ENCODE assay signal across 1 cellular context in the genomic region with DNA sequence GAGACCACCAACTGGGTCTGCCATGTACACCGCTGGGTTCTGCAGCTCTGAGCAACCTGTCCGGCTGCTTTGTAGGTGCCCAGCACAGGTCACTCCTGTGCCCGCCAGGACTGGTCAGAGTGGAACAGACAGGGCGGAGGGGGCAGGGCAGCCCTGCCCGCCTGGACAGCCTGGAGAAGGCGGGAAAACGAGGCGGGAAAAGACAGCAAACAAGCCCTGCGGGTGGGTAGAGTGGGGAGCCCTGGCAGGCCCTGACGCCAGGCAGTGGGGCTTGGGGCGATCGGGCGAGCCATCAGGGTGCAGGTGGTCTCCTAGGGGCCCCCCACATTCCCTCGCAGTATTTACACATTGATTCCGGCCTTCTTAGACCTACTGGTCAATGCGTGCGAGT.
TF ChIP-seq lines count a peak whose summit lies in the region.

No MANE protein-coding gene starts in this region.

TF ChIP-seq in HepG2, 621 proteins besides CTCF, POLR2A, EP300 and RAD21 (continued from another document and continues in another):
- TF ChIP-seq AHDC1 (CRISPR knock-in tag; IDR thresholded peaks at IDR 0.05; ENCODE audit: borderline replicate concordance), result no peak
- TF ChIP-seq REPIN1 (CRISPR knock-in tag; IDR thresholded peaks at IDR 0.05; ENCODE audit: borderline replicate concordance, low read depth), result no peak
- TF ChIP-seq ZNF652 (CRISPR knock-in tag; IDR thresholded peaks at IDR 0.05; ENCODE audit: borderline replicate concordance, low read depth), result no peak
- no peak for TF ChIP-seq ZNF335 (CRISPR knock-in tag; IDR thresholded peaks at IDR 0.05)
- TF ChIP-seq NCOA1 (CRISPR knock-in tag; IDR thresholded peaks at IDR 0.05), result no peak
- TF ChIP-seq, protein P1, sequence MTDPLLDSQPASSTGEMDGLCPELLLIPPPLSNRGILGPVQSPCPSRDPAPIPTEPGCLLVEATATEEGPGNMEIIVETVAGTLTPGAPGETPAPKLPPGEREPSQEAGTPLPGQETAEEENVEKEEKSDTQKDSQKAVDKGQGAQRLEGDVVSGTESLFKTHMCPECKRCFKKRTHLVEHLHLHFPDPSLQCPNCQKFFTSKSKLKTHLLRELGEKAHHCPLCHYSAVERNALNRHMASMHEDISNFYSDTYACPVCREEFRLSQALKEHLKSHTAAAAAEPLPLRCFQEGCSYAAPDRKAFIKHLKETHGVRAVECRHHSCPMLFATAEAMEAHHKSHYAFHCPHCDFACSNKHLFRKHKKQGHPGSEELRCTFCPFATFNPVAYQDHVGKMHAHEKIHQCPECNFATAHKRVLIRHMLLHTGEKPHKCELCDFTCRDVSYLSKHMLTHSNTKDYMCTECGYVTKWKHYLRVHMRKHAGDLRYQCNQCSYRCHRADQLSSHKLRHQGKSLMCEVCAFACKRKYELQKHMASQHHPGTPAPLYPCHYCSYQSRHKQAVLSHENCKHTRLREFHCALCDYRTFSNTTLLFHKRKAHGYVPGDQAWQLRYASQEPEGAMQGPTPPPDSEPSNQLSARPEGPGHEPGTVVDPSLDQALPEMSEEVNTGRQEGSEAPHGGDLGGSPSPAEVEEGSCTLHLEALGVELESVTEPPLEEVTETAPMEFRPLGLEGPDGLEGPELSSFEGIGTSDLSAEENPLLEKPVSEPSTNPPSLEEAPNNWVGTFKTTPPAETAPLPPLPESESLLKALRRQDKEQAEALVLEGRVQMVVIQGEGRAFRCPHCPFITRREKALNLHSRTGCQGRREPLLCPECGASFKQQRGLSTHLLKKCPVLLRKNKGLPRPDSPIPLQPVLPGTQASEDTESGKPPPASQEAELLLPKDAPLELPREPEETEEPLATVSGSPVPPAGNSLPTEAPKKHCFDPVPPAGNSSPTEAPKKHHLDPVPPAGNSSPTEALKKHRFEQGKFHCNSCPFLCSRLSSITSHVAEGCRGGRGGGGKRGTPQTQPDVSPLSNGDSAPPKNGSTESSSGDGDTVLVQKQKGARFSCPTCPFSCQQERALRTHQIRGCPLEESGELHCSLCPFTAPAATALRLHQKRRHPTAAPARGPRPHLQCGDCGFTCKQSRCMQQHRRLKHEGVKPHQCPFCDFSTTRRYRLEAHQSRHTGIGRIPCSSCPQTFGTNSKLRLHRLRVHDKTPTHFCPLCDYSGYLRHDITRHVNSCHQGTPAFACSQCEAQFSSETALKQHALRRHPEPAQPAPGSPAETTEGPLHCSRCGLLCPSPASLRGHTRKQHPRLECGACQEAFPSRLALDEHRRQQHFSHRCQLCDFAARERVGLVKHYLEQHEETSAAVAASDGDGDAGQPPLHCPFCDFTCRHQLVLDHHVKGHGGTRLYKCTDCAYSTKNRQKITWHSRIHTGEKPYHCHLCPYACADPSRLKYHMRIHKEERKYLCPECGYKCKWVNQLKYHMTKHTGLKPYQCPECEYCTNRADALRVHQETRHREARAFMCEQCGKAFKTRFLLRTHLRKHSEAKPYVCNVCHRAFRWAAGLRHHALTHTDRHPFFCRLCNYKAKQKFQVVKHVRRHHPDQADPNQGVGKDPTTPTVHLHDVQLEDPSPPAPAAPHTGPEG (CRISPR knock-in tag; IDR thresholded peaks at IDR 0.05), result no peak
- 0 out of 2 replicates have a peak, but pooled peaks have one; percentile 36 for TF ChIP-seq ZBTB3 (CRISPR knock-in tag; IDR thresholded peaks at IDR 0.05; ENCODE audit: borderline replicate concordance, low read depth)
- TF ChIP-seq, protein P2, sequence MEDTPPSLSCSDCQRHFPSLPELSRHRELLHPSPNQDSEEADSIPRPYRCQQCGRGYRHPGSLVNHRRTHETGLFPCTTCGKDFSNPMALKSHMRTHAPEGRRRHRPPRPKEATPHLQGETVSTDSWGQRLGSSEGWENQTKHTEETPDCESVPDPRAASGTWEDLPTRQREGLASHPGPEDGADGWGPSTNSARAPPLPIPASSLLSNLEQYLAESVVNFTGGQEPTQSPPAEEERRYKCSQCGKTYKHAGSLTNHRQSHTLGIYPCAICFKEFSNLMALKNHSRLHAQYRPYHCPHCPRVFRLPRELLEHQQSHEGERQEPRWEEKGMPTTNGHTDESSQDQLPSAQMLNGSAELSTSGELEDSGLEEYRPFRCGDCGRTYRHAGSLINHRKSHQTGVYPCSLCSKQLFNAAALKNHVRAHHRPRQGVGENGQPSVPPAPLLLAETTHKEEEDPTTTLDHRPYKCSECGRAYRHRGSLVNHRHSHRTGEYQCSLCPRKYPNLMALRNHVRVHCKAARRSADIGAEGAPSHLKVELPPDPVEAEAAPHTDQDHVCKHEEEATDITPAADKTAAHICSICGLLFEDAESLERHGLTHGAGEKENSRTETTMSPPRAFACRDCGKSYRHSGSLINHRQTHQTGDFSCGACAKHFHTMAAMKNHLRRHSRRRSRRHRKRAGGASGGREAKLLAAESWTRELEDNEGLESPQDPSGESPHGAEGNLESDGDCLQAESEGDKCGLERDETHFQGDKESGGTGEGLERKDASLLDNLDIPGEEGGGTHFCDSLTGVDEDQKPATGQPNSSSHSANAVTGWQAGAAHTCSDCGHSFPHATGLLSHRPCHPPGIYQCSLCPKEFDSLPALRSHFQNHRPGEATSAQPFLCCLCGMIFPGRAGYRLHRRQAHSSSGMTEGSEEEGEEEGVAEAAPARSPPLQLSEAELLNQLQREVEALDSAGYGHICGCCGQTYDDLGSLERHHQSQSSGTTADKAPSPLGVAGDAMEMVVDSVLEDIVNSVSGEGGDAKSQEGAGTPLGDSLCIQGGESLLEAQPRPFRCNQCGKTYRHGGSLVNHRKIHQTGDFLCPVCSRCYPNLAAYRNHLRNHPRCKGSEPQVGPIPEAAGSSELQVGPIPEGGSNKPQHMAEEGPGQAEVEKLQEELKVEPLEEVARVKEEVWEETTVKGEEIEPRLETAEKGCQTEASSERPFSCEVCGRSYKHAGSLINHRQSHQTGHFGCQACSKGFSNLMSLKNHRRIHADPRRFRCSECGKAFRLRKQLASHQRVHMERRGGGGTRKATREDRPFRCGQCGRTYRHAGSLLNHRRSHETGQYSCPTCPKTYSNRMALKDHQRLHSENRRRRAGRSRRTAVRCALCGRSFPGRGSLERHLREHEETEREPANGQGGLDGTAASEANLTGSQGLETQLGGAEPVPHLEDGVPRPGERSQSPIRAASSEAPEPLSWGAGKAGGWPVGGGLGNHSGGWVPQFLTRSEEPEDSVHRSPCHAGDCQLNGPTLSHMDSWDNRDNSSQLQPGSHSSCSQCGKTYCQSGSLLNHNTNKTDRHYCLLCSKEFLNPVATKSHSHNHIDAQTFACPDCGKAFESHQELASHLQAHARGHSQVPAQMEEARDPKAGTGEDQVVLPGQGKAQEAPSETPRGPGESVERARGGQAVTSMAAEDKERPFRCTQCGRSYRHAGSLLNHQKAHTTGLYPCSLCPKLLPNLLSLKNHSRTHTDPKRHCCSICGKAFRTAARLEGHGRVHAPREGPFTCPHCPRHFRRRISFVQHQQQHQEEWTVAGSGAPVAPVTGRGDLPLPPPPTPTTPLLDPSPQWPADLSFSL (CRISPR knock-in tag; IDR thresholded peaks at IDR 0.05), result no peak
- TF ChIP-seq ETV6 (CRISPR knock-in tag; conservative IDR thresholded peaks at IDR 0.05), result no peak; the same call in 1 of the 2 replicates
- TF ChIP-seq KMT2A (CRISPR knock-in tag; IDR thresholded peaks at IDR 0.05), result no peak
- peak; percentile 89 for TF ChIP-seq YEATS2 (CRISPR knock-in tag; IDR thresholded peaks at IDR 0.05; ENCODE audit: borderline replicate concordance)
- TF ChIP-seq TBP (CRISPR knock-in tag; IDR thresholded peaks at IDR 0.05), result no peak
- no peak for TF ChIP-seq SRY (CRISPR knock-in tag; IDR thresholded peaks at IDR 0.05)
- TF ChIP-seq ZFX (CRISPR knock-in tag; IDR thresholded peaks at IDR 0.05; ENCODE audit: low read depth), result peak; percentile 63; the same call in 1 of the 2 replicates
- no peak for TF ChIP-seq ATRX (CRISPR knock-in tag; IDR thresholded peaks at IDR 0.05; ENCODE audit: borderline replicate concordance)
- TF ChIP-seq ZNF260 (CRISPR knock-in tag; IDR thresholded peaks at IDR 0.05; ENCODE audit: borderline replicate concordance, low read depth), result no peak
- no peak for TF ChIP-seq CEBPG (CRISPR knock-in tag; IDR thresholded peaks at IDR 0.05)
- TF ChIP-seq ZFP36 (IDR thresholded peaks at IDR 0.05; ENCODE audit: borderline replicate concordance, low read depth, low read length, partially characterized antibody), result no peak
- TF ChIP-seq PITX1 (CRISPR knock-in tag; IDR thresholded peaks at IDR 0.05), result no peak
- TF ChIP-seq ZNF460 (CRISPR knock-in tag; IDR thresholded peaks at IDR 0.05; ENCODE audit: borderline replicate concordance), result no peak
- no peak for TF ChIP-seq KAT2B (IDR thresholded peaks at IDR 0.05; ENCODE audit: borderline replicate concordance, low read depth, low read length)
- no peak for TF ChIP-seq TOE1 (CRISPR knock-in tag; IDR thresholded peaks at IDR 0.05)
- no peak for TF ChIP-seq MBNL3 (CRISPR knock-in tag; conservative IDR thresholded peaks at IDR 0.05)
- TF ChIP-seq, protein P3, sequence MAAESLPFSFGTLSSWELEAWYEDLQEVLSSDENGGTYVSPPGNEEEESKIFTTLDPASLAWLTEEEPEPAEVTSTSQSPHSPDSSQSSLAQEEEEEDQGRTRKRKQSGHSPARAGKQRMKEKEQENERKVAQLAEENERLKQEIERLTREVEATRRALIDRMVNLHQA (CRISPR knock-in tag; IDR thresholded peaks at IDR 0.05), result no peak
- peak; percentile 73; the same call in 1 of the 2 replicates for TF ChIP-seq ZNF598 (CRISPR knock-in tag; IDR thresholded peaks at IDR 0.05; ENCODE audit: borderline replicate concordance)
- no peak for TF ChIP-seq ZNF513 (CRISPR knock-in tag; conservative IDR thresholded peaks at IDR 0.05)
- TF ChIP-seq, protein P4, sequence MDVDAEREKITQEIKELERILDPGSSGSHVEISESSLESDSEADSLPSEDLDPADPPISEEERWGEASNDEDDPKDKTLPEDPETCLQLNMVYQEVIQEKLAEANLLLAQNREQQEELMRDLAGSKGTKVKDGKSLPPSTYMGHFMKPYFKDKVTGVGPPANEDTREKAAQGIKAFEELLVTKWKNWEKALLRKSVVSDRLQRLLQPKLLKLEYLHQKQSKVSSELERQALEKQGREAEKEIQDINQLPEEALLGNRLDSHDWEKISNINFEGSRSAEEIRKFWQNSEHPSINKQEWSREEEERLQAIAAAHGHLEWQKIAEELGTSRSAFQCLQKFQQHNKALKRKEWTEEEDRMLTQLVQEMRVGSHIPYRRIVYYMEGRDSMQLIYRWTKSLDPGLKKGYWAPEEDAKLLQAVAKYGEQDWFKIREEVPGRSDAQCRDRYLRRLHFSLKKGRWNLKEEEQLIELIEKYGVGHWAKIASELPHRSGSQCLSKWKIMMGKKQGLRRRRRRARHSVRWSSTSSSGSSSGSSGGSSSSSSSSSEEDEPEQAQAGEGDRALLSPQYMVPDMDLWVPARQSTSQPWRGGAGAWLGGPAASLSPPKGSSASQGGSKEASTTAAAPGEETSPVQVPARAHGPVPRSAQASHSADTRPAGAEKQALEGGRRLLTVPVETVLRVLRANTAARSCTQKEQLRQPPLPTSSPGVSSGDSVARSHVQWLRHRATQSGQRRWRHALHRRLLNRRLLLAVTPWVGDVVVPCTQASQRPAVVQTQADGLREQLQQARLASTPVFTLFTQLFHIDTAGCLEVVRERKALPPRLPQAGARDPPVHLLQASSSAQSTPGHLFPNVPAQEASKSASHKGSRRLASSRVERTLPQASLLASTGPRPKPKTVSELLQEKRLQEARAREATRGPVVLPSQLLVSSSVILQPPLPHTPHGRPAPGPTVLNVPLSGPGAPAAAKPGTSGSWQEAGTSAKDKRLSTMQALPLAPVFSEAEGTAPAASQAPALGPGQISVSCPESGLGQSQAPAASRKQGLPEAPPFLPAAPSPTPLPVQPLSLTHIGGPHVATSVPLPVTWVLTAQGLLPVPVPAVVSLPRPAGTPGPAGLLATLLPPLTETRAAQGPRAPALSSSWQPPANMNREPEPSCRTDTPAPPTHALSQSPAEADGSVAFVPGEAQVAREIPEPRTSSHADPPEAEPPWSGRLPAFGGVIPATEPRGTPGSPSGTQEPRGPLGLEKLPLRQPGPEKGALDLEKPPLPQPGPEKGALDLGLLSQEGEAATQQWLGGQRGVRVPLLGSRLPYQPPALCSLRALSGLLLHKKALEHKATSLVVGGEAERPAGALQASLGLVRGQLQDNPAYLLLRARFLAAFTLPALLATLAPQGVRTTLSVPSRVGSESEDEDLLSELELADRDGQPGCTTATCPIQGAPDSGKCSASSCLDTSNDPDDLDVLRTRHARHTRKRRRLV (CRISPR knock-in tag; IDR thresholded peaks at IDR 0.05), result no peak
- no peak for TF ChIP-seq MAZ (IDR thresholded peaks at IDR 0.05; ENCODE audit: borderline replicate concordance, low read depth, low read length)
- no peak for TF ChIP-seq MAZ (CRISPR knock-in tag; IDR thresholded peaks at IDR 0.05; ENCODE audit: low read depth)
